ENCODE assay signal across 23 cellular contexts in genomic region chr1:6087402-6087772, GRCh38. TPM values are rescaled to one million over a fixed set of nuclear protein-coding genes. Genes with fewer than 3 reads are reported as not detected.
DNase-seq lines count a peak whose midpoint lies in the region; ATAC-seq and TF ChIP-seq lines count a peak whose summit lies in the region.
"Had no signal": no experiment of that assay in that cellular context is flagged by ENCODE, and none has a peak within 500 bp of the region (broad histone marks: within the 10 kb centered on the region; RNA-seq: fewer than 3 reads in every experiment).

No MANE protein-coding gene starts in this region.

- H3K36me3 Mint-ChIP-seq in activated T-cell treated with anti-CD3 and anti-CD28 coated beads, Interleukin-2, amount 50 U/mL, for 72 hours (ENCODE audit: insufficient read depth in 2 of 2) = no peaks in the 10 kb centered on the region

- H3K9me3 Mint-ChIP-seq in activated T-cell treated with anti-CD3 and anti-CD28 coated beads, Interleukin-2, amount 50 U/mL, for 72 hours = no peaks in the 10 kb centered on the region
- H3K9me3 Mint-ChIP-seq: CD8-positive, alpha-beta T cell had no signal

- H3K4me3 ChIP-seq in HEK293 (ENCODE audit: low read depth, low read length) (no peak overlapping the region), trophoblast cell (ENCODE audit: low read depth, low read length) (no peak overlapping the region)
- H3K4me3 ChIP-seq: SJSA1 had no signal

- no peak overlapping the region for H3K4ac ChIP-seq in trophoblast cell (ENCODE audit: low read depth, low read length)

- H3K27ac ChIP-seq in HEK293 (ENCODE audit: extremely low read depth, low read depth, low read length) = no peak overlapping the region
- peak overlapping the region; percentile 82 for H3K27ac ChIP-seq in angular gyrus (ENCODE audit: low read depth, low read length)
- no peak overlapping the region for H3K27ac ChIP-seq in trophoblast cell (ENCODE audit: low read depth, low read length)
- H3K27ac ChIP-seq: C4-2B, SJSA1 had no signal

- CTCF ChIA-PET in HEK293 (lab: Yijun Ruan, JAX) = no interaction called here

- H3K14ac ChIP-seq in trophoblast cell (ENCODE audit: low read length) = no peak overlapping the region

- H2BK12ac ChIP-seq in trophoblast cell (ENCODE audit: low read length) = no peak overlapping the region

- H4K12ac ChIP-seq in trophoblast cell (ENCODE audit: low read depth, low read length) = no peak overlapping the region

- H2BK120ac ChIP-seq in trophoblast cell (ENCODE audit: insufficient read depth, low read length, poor library complexity) = no peak overlapping the region

- no peak for ATAC-seq in activated T-cell treated with anti-CD3 and anti-CD28 coated beads, Interleukin-2, amount 50 U/mL, for 72 hours (replicated peaks in 1 of 2)
- no peak for ATAC-seq in GM19452 (IDR thresholded peaks at IDR 0.05; ENCODE audit: unreplicated experiment)
- ATAC-seq: CD8-positive, alpha-beta T cell; PC-3 had no signal

- no peaks in the 10 kb centered on the region for H3K79me2 ChIP-seq in trophoblast cell (ENCODE audit: control insufficient read depth, insufficient read depth, low read length, poor library complexity)

- no peaks in the 10 kb centered on the region for H3K79me1 ChIP-seq in trophoblast cell (ENCODE audit: low read length)

- no peaks in the 10 kb centered on the region for H3K4me1 Mint-ChIP-seq in activated T-cell treated with anti-CD3 and anti-CD28 coated beads, Interleukin-2, amount 50 U/mL, for 72 hours (ENCODE audit: low read depth)

- no peak overlapping the region for H2AFZ ChIP-seq in trophoblast cell (ENCODE audit: insufficient read depth, low read length, poor library complexity)

- peak overlapping the region; percentile 54 for H3K27ac Mint-ChIP-seq in activated T-cell treated with anti-CD3 and anti-CD28 coated beads, Interleukin-2, amount 50 U/mL, for 72 hours
- H3K27ac Mint-ChIP-seq: CD8-positive, alpha-beta T cell had no signal

- no peak overlapping the region for H3K23ac ChIP-seq in trophoblast cell (ENCODE audit: low read length)

- no peaks in the 10 kb centered on the region for H3K27me3 Mint-ChIP-seq in activated T-cell treated with anti-CD3 and anti-CD28 coated beads, Interleukin-2, amount 50 U/mL, for 72 hours (ENCODE audit: low read depth)

- peak overlapping the region; percentile 10 for H3K9ac ChIP-seq in trophoblast cell (ENCODE audit: low read length)

- no peaks in the 10 kb centered on the region for H3K9me3 ChIP-seq in HEK293 (ENCODE audit: control insufficient read depth, insufficient read depth, low read depth, low read length)
- H3K9me3 ChIP-seq in trophoblast cell (ENCODE audit: insufficient read depth, low read depth, low read length) = no peaks in the 10 kb centered on the region
- H3K9me3 ChIP-seq: Caco-2, SJSA1 had no signal

- no peak overlapping the region for H3K4me3 Mint-ChIP-seq in activated T-cell treated with anti-CD3 and anti-CD28 coated beads, Interleukin-2, amount 50 U/mL, for 72 hours
- H3K4me3 Mint-ChIP-seq: CD8-positive, alpha-beta T cell had no signal

- H4K8ac ChIP-seq in trophoblast cell (ENCODE audit: low read depth, low read length) = no peak overlapping the region

- H3K18ac ChIP-seq in trophoblast cell (ENCODE audit: low read length) = no peak overlapping the region

- H3K4me2 ChIP-seq in trophoblast cell (ENCODE audit: low read length) = no peak overlapping the region

- no peak overlapping the region for H4K91ac ChIP-seq in trophoblast cell (ENCODE audit: low read depth, low read length)

- no peaks in the 10 kb centered on the region for H3K36me3 ChIP-seq in HEK293 (ENCODE audit: control insufficient read depth in 2 of 2, insufficient read depth in 1 of 2, low read length in 2 of 2)
- H3K36me3 ChIP-seq in trophoblast cell (ENCODE audit: control insufficient read depth in 1 of 2, insufficient read depth in 2 of 2, low read length in 2 of 2) = no peaks in the 10 kb centered on the region
- H3K36me3 ChIP-seq: SJSA1 had no signal

- no peak for DNase-seq in activated T-cell treated with anti-CD3 and anti-CD28 coated beads, Interleukin-2, amount 50 U/mL, for 72 hours
- no peak for DNase-seq in activated T-cell treated with anti-CD3 and anti-CD28 coated beads for 4 hours
- DNase-seq in trophoblast cell = no peak
- no peak for DNase-seq in T-helper 2 cell
- DNase-seq in hepatic stellate cell (ENCODE audit: low spot score) = no peak
- DNase-seq: Caco-2; CD8-positive, alpha-beta T cell; GOT3; HCEC 1CT; KBM-7; MV-4-11; NCI-H1105; NCI-H146; NCI-H1930; NCI-H2107; NCI-H524; NCI-H774; PC-3 had no signal

- H3K4me1 ChIP-seq in HEK293 (ENCODE audit: control insufficient read depth, insufficient read depth, low read length) = no peaks in the 10 kb centered on the region
- no peaks in the 10 kb centered on the region for H3K4me1 ChIP-seq in trophoblast cell (ENCODE audit: control insufficient read depth in 1 of 2, insufficient read depth in 2 of 2, low read length in 2 of 2)
- H3K4me1 ChIP-seq: Caco-2, SJSA1 had no signal

- no peak overlapping the region for H2AK5ac ChIP-seq in trophoblast cell (ENCODE audit: low read length)

- H2BK5ac ChIP-seq in trophoblast cell (ENCODE audit: low read depth, low read length, poor library complexity) = no peak overlapping the region

- no peak for TF ChIP-seq CTCF in HEK293 (tag by site-specific recombination; IDR thresholded peaks at IDR 0.05)

- POLR2A ChIA-PET in HEK293 (lab: Yijun Ruan, JAX) = no interaction called here

- WGBS in trophoblast cell (ENCODE audit: extremely low coverage, insufficient coverage, insufficient read length) = no CpG with 5 or more reads among the region's 12 CpGs

- H3K27me3 ChIP-seq in trophoblast cell (ENCODE audit: insufficient read depth, low read length) = no peaks in the 10 kb centered on the region
- H3K27me3 ChIP-seq: SJSA1 had no signal

TF ChIP-seq in HEK293, 187 proteins besides CTCF, POLR2A, EP300 and RAD21:
- TF ChIP-seq ZNF473 (tag by site-specific recombination; IDR thresholded peaks at IDR 0.05) (no peak), HOXD13 (CRISPR knock-in tag; IDR thresholded peaks at IDR 0.05; ENCODE audit: borderline replicate concordance) (no peak), ZIC2 (tag by site-specific recombination; IDR thresholded peaks at IDR 0.05) (0 out of 2 replicates have a peak, but pooled peaks have one; percentile 2), ZNF155 (tag by site-specific recombination; IDR thresholded peaks at IDR 0.05) (no peak), GLIS1 (tag by site-specific recombination; IDR thresholded peaks at IDR 0.05) (no peak), ZNF830 (tag by site-specific recombination; IDR thresholded peaks at IDR 0.05; ENCODE audit: low read depth) (no peak), ZNF354C (tag by site-specific recombination; IDR thresholded peaks at IDR 0.05; ENCODE audit: borderline replicate concordance, low read depth) (no peak)

RNA-seq across cellular contexts. Expression of gene KCNAB2, which starts 41.7 kb away (rescaled TPM):
- total RNA-seq in activated T-cell treated with anti-CD3 and anti-CD28 coated beads, Interleukin-2, amount 50 U/mL, for 72 hours = 100 to 1,000 TPM; 210 to 232 TPM
- 0.55 and 0.57 TPM in 2 replicates for polyA plus RNA-seq in trophoblast cell (2013)
